1 cellular context compared by ENCODE assay signal in genomic region chr6:43989556-43990248, GRCh38.
TF ChIP-seq lines count a peak whose summit lies in the region.

No MANE protein-coding gene starts in this region.

TF ChIP-seq in GM23338, 12 proteins besides CTCF, POLR2A, EP300 and RAD21 (continued from another document):
- no peak for TF ChIP-seq NANOG (IDR thresholded peaks at IDR 0.05; ENCODE audit: borderline replicate concordance)
- TF ChIP-seq JUNB (IDR thresholded peaks at IDR 0.05; ENCODE audit: unreplicated experiment), result no peak
- no peak for TF ChIP-seq ZNF462 (CRISPR knock-in tag; IDR thresholded peaks at IDR 0.05)
